In genomic region chr1:231335663-231336602, GRCh38 we compare ENCODE assay signal across 8 cellular contexts. TPM values are rescaled to one million over a fixed set of nuclear protein-coding genes. Genes with fewer than 3 reads are reported as not detected.
DNase-seq lines count a peak whose midpoint lies in the region; ATAC-seq and TF ChIP-seq lines count a peak whose summit lies in the region.

No MANE protein-coding gene starts in this region.

- H3K27ac ChIP-seq in left ventricle myocardium inferior (replicated peaks) (peak overlapping the region; percentile 97), mesodermal cell (ENCODE audit: low read depth, low read length, severe bottlenecking) (no peak overlapping the region)

- intact Hi-C loops in left ventricle myocardium inferior (cut with micrococcal nuclease): no loop called here
- intact Hi-C loops in left ventricle myocardium superior (cut with micrococcal nuclease): no loop called here

- TF ChIP-seq CTCF in left ventricle myocardium inferior (IDR thresholded peaks at IDR 0.05; ENCODE audit: borderline replicate concordance): no peak

- peaks cover 77% of the 10 kb centered on the region for H3K4me1 ChIP-seq in left ventricle myocardium inferior
- peaks cover 4% of the 10 kb centered on the region for H3K4me1 ChIP-seq in mesodermal cell (ENCODE audit: control insufficient read depth, insufficient read depth, low read length, poor library complexity, severe bottlenecking)

- H3K9me3 ChIP-seq in left ventricle myocardium inferior (replicated peaks): no peaks in the 10 kb centered on the region
- H3K9me3 ChIP-seq in mesodermal cell (ENCODE audit: control insufficient read depth, low read length): no peaks in the 10 kb centered on the region

- H3K27me3 ChIP-seq in left ventricle myocardium inferior (ENCODE audit: low read depth): no peaks in the 10 kb centered on the region

- ATAC-seq in left ventricle myocardium superior (no peak), HG03432 (IDR thresholded peaks at IDR 0.05; ENCODE audit: unreplicated experiment) (no peak), GM18909 (IDR thresholded peaks at IDR 0.05; ENCODE audit: poor library complexity, unreplicated experiment) (no peak)

- H3K4me3 ChIP-seq in left ventricle myocardium inferior (peak overlapping the region; percentile 97), mesodermal cell (ENCODE audit: extremely low read depth, insufficient read depth, low read length, poor library complexity, severe bottlenecking) (peak overlapping the region; percentile 94)

- WGBS in mesodermal cell (ENCODE audit: insufficient coverage in 2 of 2), 2 experiments: 75 to 83% methylated on average over 19 to 20 of the region's 21 CpGs

- H3K36me3 ChIP-seq in left ventricle myocardium inferior: peaks cover 11% of the 10 kb centered on the region
- peaks cover 30% of the 10 kb centered on the region for H3K36me3 ChIP-seq in mesodermal cell (ENCODE audit: control insufficient read depth, insufficient read depth, low read length)

- DNase-seq in left ventricle myocardium inferior (no peak), left ventricle myocardium superior (no peak), astrocyte of the hippocampus (ENCODE audit: low read depth, low spot score) (peak; percentile 20), NCI-H146 (lab: John Stamatoyannopoulos, UW) (no peak), NCI-H774 (lab: John Stamatoyannopoulos, UW) (no peak)

RNA-seq across cellular contexts. Expression of gene EXOC8, which starts 1.7 kb away (rescaled TPM):
- total RNA-seq in left ventricle myocardium inferior (12.2 TPM), left ventricle myocardium superior (11.1 TPM)
- polyA plus RNA-seq in mesodermal cell (2013, experiment 1 of 2): 6.7 TPM
- polyA plus RNA-seq in mesodermal cell (2013, experiment 2 of 2): 6.2 TPM

RNA-seq across cellular contexts. Expression of gene SPRTN, which starts 2.2 kb away (rescaled TPM):
- total RNA-seq in left ventricle myocardium inferior (7.4 TPM), left ventricle myocardium superior (6.6 TPM)
- 12.3 TPM for polyA plus RNA-seq in mesodermal cell (2013, experiment 1 of 2)
- polyA plus RNA-seq in mesodermal cell (2013, experiment 2 of 2): 10.6 TPM
